ENCODE assay signal across 1 cellular context in genomic region chr11:61836193-61836592, GRCh38.
TF ChIP-seq lines count a peak whose summit lies in the region.

No MANE protein-coding gene starts in this region.

TF ChIP-seq in H1, 55 proteins besides CTCF, POLR2A, EP300 and RAD21:
- no peak for TF ChIP-seq RBBP5 (IDR thresholded peaks at IDR 0.05; ENCODE audit: borderline replicate concordance, low read depth, low read length)
- no peak for TF ChIP-seq TBP (IDR thresholded peaks at IDR 0.05; ENCODE audit: low read depth, low read length)
- TF ChIP-seq SUZ12 (IDR thresholded peaks at IDR 0.05; ENCODE audit: low read length) = no peak
- TF ChIP-seq RNF2 (IDR thresholded peaks at IDR 0.05; ENCODE audit: borderline replicate concordance, low read depth, low read length, missing control alignments, poor library complexity, severe bottlenecking) = no peak
- TF ChIP-seq PHF8 (conservative IDR thresholded peaks at IDR 0.05; ENCODE audit: low read depth, low read length) = no peak
